Comparison of ENCODE assay signal across 31 cellular contexts in genomic region chr7:19368540-19368939, GRCh38.
DNase-seq lines count a peak whose midpoint lies in the region; ATAC-seq and TF ChIP-seq lines count a peak whose summit lies in the region.
"Had no signal": no experiment of that assay in that cellular context is flagged by ENCODE, and none has a peak within 500 bp of the region (broad histone marks: within the 10 kb centered on the region; RNA-seq: fewer than 3 reads in every experiment).

No MANE protein-coding gene starts in this region.

- ATAC-seq in GM21390 (IDR thresholded peaks at IDR 0.05; ENCODE audit: unreplicated experiment), result no peak
- no peak for ATAC-seq in GM18873 (IDR thresholded peaks at IDR 0.05; ENCODE audit: low FRiP score, unreplicated experiment)
- ATAC-seq in HG03457 (IDR thresholded peaks at IDR 0.05; ENCODE audit: unreplicated experiment), result no peak
- ATAC-seq: A549; activated T-cell treated with anti-CD3 and anti-CD28 coated beads, Interleukin-2, amount 50 U/mL, for 4 hours; effector memory CD8-positive, alpha-beta T cell; heart right ventricle; HepG2; left cardiac atrium had no signal

- H3K36me3 ChIP-seq in MG63, result no peaks in the 10 kb centered on the region
- H3K36me3 ChIP-seq: ascending aorta, BLaER1, heart right ventricle, right atrium auricular region, tibial artery had no signal

- H3K36me3 Mint-ChIP-seq in nephron (ENCODE audit: low read depth), result no peaks in the 10 kb centered on the region
- H3K36me3 Mint-ChIP-seq: activated naive CD8-positive, alpha-beta T cell treated with anti-CD3 and anti-CD28 coated beads, Interleukin-2, amount 10 ng/mL, durations not matched to agents 7 days and 5 days had no signal

- H3K4me3 ChIP-seq in AG09309 (ENCODE audit: control insufficient read depth, low read depth, low read length), result peak overlapping the region; percentile 29
- peak overlapping the region; percentile 16; the same call in 1 of the 2 replicates for H3K4me3 ChIP-seq in MG63
- H3K4me3 ChIP-seq in fibroblast of mammary gland (ENCODE audit: control insufficient read depth, low read depth, low read length), result peak overlapping the region; percentile 6
- H3K4me3 ChIP-seq: A549, ascending aorta, BLaER1, heart right ventricle, right atrium auricular region, tibial artery had no signal

- H3K27ac Mint-ChIP-seq in nephron, result no peak overlapping the region
- H3K27ac Mint-ChIP-seq: activated B cell treated with CpG ODN at 0.5 μM for 24 hours; activated naive CD8-positive, alpha-beta T cell treated with anti-CD3 and anti-CD28 coated beads, Interleukin-2, amount 10 ng/mL, durations not matched to agents 7 days and 5 days; effector memory CD8-positive, alpha-beta T cell had no signal

- H3K4me3 Mint-ChIP-seq in nephron, result peak overlapping the region in 2 of 3 experiments; percentile 14 to 31
- H3K4me3 Mint-ChIP-seq: activated B cell treated with CpG ODN at 0.5 μM for 24 hours; activated naive CD8-positive, alpha-beta T cell treated with anti-CD3 and anti-CD28 coated beads, Interleukin-2, amount 10 ng/mL, durations not matched to agents 7 days and 5 days; activated T-cell treated with anti-CD3 and anti-CD28 coated beads, Interleukin-2, amount 50 U/mL, for 4 hours; effector memory CD8-positive, alpha-beta T cell; neural crest cell had no signal

- H3K27me3 ChIP-seq in MG63, result no peaks in the 10 kb centered on the region
- H3K27me3 ChIP-seq: ascending aorta, BLaER1, heart right ventricle, right atrium auricular region, tibial artery had no signal

- H3K9me3 Mint-ChIP-seq in nephron, result no peaks in the 10 kb centered on the region
- H3K9me3 Mint-ChIP-seq: activated B cell treated with CpG ODN at 0.5 μM for 24 hours, neural crest cell had no signal

- H3K9me3 ChIP-seq in MG63, result no peaks in the 10 kb centered on the region
- H3K9me3 ChIP-seq: A549, ascending aorta, BLaER1, heart right ventricle, right atrium auricular region, tibial artery had no signal

- H3K4me1 Mint-ChIP-seq in nephron, result peaks cover 5% of the 10 kb centered on the region
- H3K4me1 Mint-ChIP-seq: activated B cell treated with CpG ODN at 0.5 μM for 24 hours; activated naive CD8-positive, alpha-beta T cell treated with anti-CD3 and anti-CD28 coated beads, Interleukin-2, amount 10 ng/mL, durations not matched to agents 7 days and 5 days; neural crest cell had no signal

- TF ChIP-seq CTCF in AG09309 (IDR thresholded peaks at IDR 0.05; ENCODE audit: control insufficient read depth, insufficient read depth, low read depth, low read length, missing control alignments) (no peak), fibroblast of mammary gland (conservative IDR thresholded peaks at IDR 0.05; ENCODE audit: control insufficient read depth, insufficient read depth, low read depth, low read length) (no peak), nephron (IDR thresholded peaks at IDR 0.05; ENCODE audit: unreplicated experiment in 3 of 3) (no peak)

- intact Hi-C loops in posterior vena cava (cut with DNase I), result no loop called here

- DNase-seq in AG09309 (ENCODE audit: low read depth) (no peak), MG63 (no peak), fibroblast of mammary gland (ENCODE audit: low read depth) (peak; percentile 51), posterior vena cava (ENCODE audit: low spot score) (no peak)
- DNase-seq: activated B cell treated with CpG ODN at 0.5 μM for 24 hours; activated gamma-delta T cell; activated naive CD8-positive, alpha-beta T cell treated with anti-CD3 and anti-CD28 coated beads, Interleukin-2, amount 10 ng/mL, durations not matched to agents 7 days and 5 days; activated T-cell treated with anti-CD3 and anti-CD28 coated beads, Interleukin-2, amount 50 U/mL, for 4 hours; caudate nucleus; DMS153; effector memory CD8-positive, alpha-beta T cell; erythroblast; GOT3; heart right ventricle; left cardiac atrium; NCI-H2029 treated with DMSO at 0.1 percent for 48 hours; NCI-H526; NK-92 treated with Interleukin-12 subunit alpha and Interleukin-12 subunit beta, amount 100 ng/mL, for 24 hours; stimulated activated CD4-positive, alpha-beta T cell treated with anti-CD3 and anti-CD28 coated beads, Interleukin-4, amount 100 ng/mL, for 1 hour; T-helper 1 cell; tibial artery had no signal

- H3K27me3 Mint-ChIP-seq in nephron (ENCODE audit: low read depth), result no peaks in the 10 kb centered on the region
- H3K27me3 Mint-ChIP-seq: activated B cell treated with CpG ODN at 0.5 μM for 24 hours; activated naive CD8-positive, alpha-beta T cell treated with anti-CD3 and anti-CD28 coated beads, Interleukin-2, amount 10 ng/mL, durations not matched to agents 7 days and 5 days; effector memory CD8-positive, alpha-beta T cell had no signal
